15 cellular contexts compared by ENCODE assay signal in the genomic region with DNA sequence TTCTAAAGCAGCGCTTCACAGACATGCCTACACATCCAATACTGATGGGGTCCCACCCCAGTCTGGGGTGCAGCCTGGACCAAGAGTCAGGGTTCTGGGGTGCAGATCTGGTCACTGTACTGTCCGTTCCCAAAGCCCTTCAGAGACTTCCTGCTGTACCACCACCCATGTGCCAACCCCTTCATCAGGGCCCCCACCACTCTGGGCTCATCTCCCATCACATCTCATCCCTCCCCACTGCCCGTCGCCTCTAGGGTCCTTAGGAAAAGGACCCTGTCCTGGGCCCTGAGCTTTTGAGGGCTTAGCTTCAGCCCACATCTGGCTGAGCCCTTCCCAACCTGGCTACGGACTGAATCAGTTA.
"Had no signal": no experiment of that assay in that cellular context is flagged by ENCODE, and none has a peak within 500 bp of the region (broad histone marks: within the 10 kb centered on the region; RNA-seq: fewer than 3 reads in every experiment).

No MANE protein-coding gene starts in this region.

- H3K36me3 Mint-ChIP-seq: naive B cell, WTC11 had no signal

- H3K4me3 ChIP-seq: colonic mucosa, esophagus squamous epithelium, hepatocyte had no signal

- DNase-seq: activated CD4-positive, alpha-beta T cell treated with anti-CD3 and anti-CD28 coated beads for 4 hours; activated CD8-positive, alpha-beta memory T cell treated with anti-CD3 and anti-CD28 coated beads, Interleukin-2, amount 50 U/mL, for 48 hours; activated naive CD4-positive, alpha-beta T cell treated with Interleukin-2 at 50 U/mL for 16 hours; activated T-cell treated with anti-CD3 and anti-CD28 coated beads, Interleukin-2, amount 50 U/mL, for 72 hours; caudate nucleus; colonic mucosa; effector CD4-positive, alpha-beta T cell; esophagus squamous epithelium; islet precursor cell; naive B cell; stimulated activated CD4-positive, alpha-beta T cell treated with anti-CD3 and anti-CD28 coated beads, Interleukin-12 subunit alpha, Interleukin-12 subunit beta, amount 100 ng/mL, for 4 hours; stimulated activated CD4-positive, alpha-beta T cell treated with anti-CD3 and anti-CD28 coated beads, Interleukin-2, amount 100 ng/mL, for 24 hours had no signal

- H3K27ac Mint-ChIP-seq: activated CD4-positive, alpha-beta memory T cell treated with anti-CD3 and anti-CD28 coated beads, Interleukin-2, amount 10 ng/mL, durations not matched to agents 7 days and 5 days; activated T-cell treated with anti-CD3 and anti-CD28 coated beads, Interleukin-2, amount 50 U/mL, for 72 hours; naive B cell; WTC11 had no signal

- H3K36me3 ChIP-seq: colonic mucosa, esophagus squamous epithelium had no signal

- H3K9me3 ChIP-seq: colonic mucosa had no signal

- H3K4me1 ChIP-seq: colonic mucosa had no signal

- H3K27me3 ChIP-seq: colonic mucosa, esophagus squamous epithelium, hepatocyte had no signal

- H3K9me3 Mint-ChIP-seq: activated T-cell treated with anti-CD3 and anti-CD28 coated beads, Interleukin-2, amount 50 U/mL, for 72 hours had no signal

- H3K4me3 Mint-ChIP-seq: activated CD4-positive, alpha-beta memory T cell treated with anti-CD3 and anti-CD28 coated beads, Interleukin-2, amount 10 ng/mL, durations not matched to agents 7 days and 5 days; activated T-cell treated with anti-CD3 and anti-CD28 coated beads, Interleukin-2, amount 50 U/mL, for 72 hours; naive B cell; WTC11 had no signal

- H3K27me3 Mint-ChIP-seq: activated CD4-positive, alpha-beta memory T cell treated with anti-CD3 and anti-CD28 coated beads, Interleukin-2, amount 10 ng/mL, durations not matched to agents 7 days and 5 days had no signal

- H3K4me1 Mint-ChIP-seq: naive B cell had no signal
